1 cellular context compared by ENCODE assay signal in the genomic region with DNA sequence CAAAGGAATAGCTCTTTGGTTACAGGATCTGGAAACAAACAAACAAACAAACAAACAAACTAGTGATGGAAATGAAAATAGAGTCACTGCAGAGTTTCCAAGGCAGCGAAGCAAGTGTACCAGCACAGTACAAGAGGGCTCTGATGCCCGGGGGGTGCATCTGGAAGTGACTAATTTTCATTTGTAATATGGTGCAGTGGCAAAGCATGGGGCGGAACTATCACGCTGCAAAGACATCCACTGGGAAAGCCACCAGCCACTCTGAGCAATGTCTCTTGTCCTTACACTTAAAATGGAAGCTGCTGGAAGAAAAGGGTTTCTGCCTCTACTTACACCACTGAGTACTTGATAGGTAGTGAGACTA.
TF ChIP-seq lines count a peak whose summit lies in the region.

No MANE protein-coding gene starts in this region.

TF ChIP-seq in endothelial cell of umbilical vein, 7 proteins besides CTCF, POLR2A, EP300 and RAD21:
- TF ChIP-seq FOS (IDR thresholded peaks at IDR 0.05; ENCODE audit: borderline replicate concordance, insufficient read depth, low read length) (no peak), POLR2AphosphoS5 (IDR thresholded peaks at IDR 0.05; ENCODE audit: insufficient read depth, low read depth, low read length) (no peak), GATA2 (IDR thresholded peaks at IDR 0.05; ENCODE audit: insufficient read depth, insufficient read length, low read depth, low read length) (no peak), JUN (IDR thresholded peaks at IDR 0.05; ENCODE audit: borderline replicate concordance, insufficient read depth, insufficient read length, low read depth) (no peak), MYC (IDR thresholded peaks at IDR 0.05; ENCODE audit: low read depth, low read length) (no peak), EZH2 (IDR thresholded peaks at IDR 0.05; ENCODE audit: borderline replicate concordance, low read depth, low read length, severe bottlenecking) (no peak)
- TF ChIP-seq, protein P1, sequence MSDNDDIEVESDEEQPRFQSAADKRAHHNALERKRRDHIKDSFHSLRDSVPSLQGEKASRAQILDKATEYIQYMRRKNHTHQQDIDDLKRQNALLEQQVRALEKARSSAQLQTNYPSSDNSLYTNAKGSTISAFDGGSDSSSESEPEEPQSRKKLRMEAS (IDR thresholded peaks at IDR 0.05; ENCODE audit: insufficient read depth, insufficient read length), result no peak
